Comparison of ENCODE assay signal across 23 cellular contexts in genomic region chr15:38516636-38517035, GRCh38. TPM values are rescaled to one million over a fixed set of nuclear protein-coding genes. Genes with fewer than 3 reads are reported as not detected.
DNase-seq lines count a peak whose midpoint lies in the region; ATAC-seq and TF ChIP-seq lines count a peak whose summit lies in the region.
"Had no signal": no experiment of that assay in that cellular context is flagged by ENCODE, and none has a peak within 500 bp of the region (broad histone marks: within the 10 kb centered on the region; RNA-seq: fewer than 3 reads in every experiment).

No MANE protein-coding gene starts in this region.

- peak overlapping the region; percentile 62 for H2BK20ac ChIP-seq in IMR-90 (ENCODE audit: low read depth, low read length)

- no peak for TF ChIP-seq RAD21 in IMR-90 (IDR thresholded peaks at IDR 0.05; ENCODE audit: low read length)

- no peaks in the 10 kb centered on the region for H3K27me3 Mint-ChIP-seq in CD4-positive, alpha-beta T cell
- no peaks in the 10 kb centered on the region for H3K27me3 Mint-ChIP-seq in activated T-helper 2 cell treated with anti-CD3 and anti-CD28 coated beads, Interferon-gamma antibody, Interleukin-2, Interleukin-4, amounts not matched to agents 10 μg/mL and 5 μg/mL and 100 μg/mL, durations not matched to agents 14 hours and 24 hours and 36 hours (ENCODE audit: low read depth)
- no peaks in the 10 kb centered on the region for H3K27me3 Mint-ChIP-seq in memory B cell
- H3K27me3 Mint-ChIP-seq: activated CD8-positive, alpha-beta memory T cell treated with anti-CD3 and anti-CD28 coated beads, Interleukin-2, amount 10 ng/mL, durations not matched to agents 7 days and 5 days had no signal

- no peak overlapping the region for H3K4me3 Mint-ChIP-seq in CD4-positive, alpha-beta T cell
- no peak overlapping the region for H3K4me3 Mint-ChIP-seq in activated T-helper 2 cell treated with anti-CD3 and anti-CD28 coated beads, Interferon-gamma antibody, Interleukin-2, Interleukin-4, amounts not matched to agents 10 μg/mL and 5 μg/mL and 100 μg/mL, durations not matched to agents 14 hours and 24 hours and 36 hours (ENCODE audit: low read depth)
- no peak overlapping the region for H3K4me3 Mint-ChIP-seq in memory B cell
- H3K4me3 Mint-ChIP-seq: activated CD8-positive, alpha-beta memory T cell treated with anti-CD3 and anti-CD28 coated beads, Interleukin-2, amount 10 ng/mL, durations not matched to agents 7 days and 5 days; CD14-positive monocyte had no signal

- H3K4ac ChIP-seq in IMR-90 (ENCODE audit: low read depth, low read length) = 0 out of 2 replicates have a peak overlapping the region, but pooled peaks have one; percentile 3

- H4K91ac ChIP-seq in IMR-90 (ENCODE audit: insufficient read depth, low read depth, low read length) = peak overlapping the region; percentile 20

- peak overlapping the region in 1 of 2 experiments; percentile 30; a peak in 1 of 4 replicates for H4K8ac ChIP-seq in IMR-90 (ENCODE audit: low read depth in 2 of 2, low read length in 2 of 2)

- no peak for ATAC-seq in CD4-positive, alpha-beta T cell (ENCODE audit: poor library complexity)
- ATAC-seq in IMR-90 (ENCODE audit: low read depth) (no peak; the same call in 1 of the 2 replicates), memory B cell (ENCODE audit: low read depth) (no peak), GM18858 (IDR thresholded peaks at IDR 0.05; ENCODE audit: unreplicated experiment) (no peak)
- ATAC-seq: activated CD4-positive, CD25-positive, alpha-beta regulatory T cell treated with anti-CD3 and anti-CD28 coated beads, Interleukin-2, amount 50 U/mL, for 24 hours; activated CD8-positive, alpha-beta memory T cell treated with anti-CD3 and anti-CD28 coated beads, Interleukin-2, amount 10 ng/mL, durations not matched to agents 7 days and 5 days; psoas muscle had no signal

- WGBS in IMR-90 (ENCODE audit: extremely low coverage in 2 of 2, insufficient read length in 1 of 2), 2 experiments = no CpG with 5 or more reads among the region's 4 CpGs

- H3K4me1 ChIP-seq in IMR-90 (ENCODE audit: control insufficient read depth, insufficient read depth, low read length) = peaks cover 10% of the 10 kb centered on the region
- no peaks in the 10 kb centered on the region for H3K4me1 ChIP-seq in breast epithelium
- H3K4me1 ChIP-seq: HAP-1, psoas muscle, suprapubic skin had no signal

- no peak overlapping the region for H3K9ac ChIP-seq in IMR-90 (ENCODE audit: low read depth, low read length)

- H4K5ac ChIP-seq in IMR-90 (ENCODE audit: low read depth, low read length) = peak overlapping the region; percentile 94; the same call in 1 of the 2 replicates

- no peaks in the 10 kb centered on the region for H3K27me3 ChIP-seq in CD4-positive, alpha-beta T cell (ENCODE audit: control insufficient read depth, insufficient read depth, low read length)
- H3K27me3 ChIP-seq in IMR-90 (ENCODE audit: control insufficient read depth, insufficient read depth, low read length) = no peaks in the 10 kb centered on the region
- H3K27me3 ChIP-seq in breast epithelium = no peaks in the 10 kb centered on the region

- no peak overlapping the region for H2AK9ac ChIP-seq in IMR-90 (replicated peaks; ENCODE audit: low read depth, low read length, poor library complexity)

- H3K4me3 ChIP-seq in IMR-90 (ENCODE audit: insufficient read depth, low read depth, low read length) = no peak overlapping the region
- no peak overlapping the region for H3K4me3 ChIP-seq in breast epithelium
- H3K4me3 ChIP-seq: HAP-1, psoas muscle, suprapubic skin had no signal

- peak overlapping the region; percentile 75 for H3K27ac Mint-ChIP-seq in CD4-positive, alpha-beta T cell
- peak overlapping the region; percentile 50 for H3K27ac Mint-ChIP-seq in activated T-helper 2 cell treated with anti-CD3 and anti-CD28 coated beads, Interferon-gamma antibody, Interleukin-2, Interleukin-4, amounts not matched to agents 10 μg/mL and 5 μg/mL and 100 μg/mL, durations not matched to agents 14 hours and 24 hours and 36 hours
- peak overlapping the region; percentile 24 for H3K27ac Mint-ChIP-seq in memory B cell
- H3K27ac Mint-ChIP-seq: activated CD8-positive, alpha-beta memory T cell treated with anti-CD3 and anti-CD28 coated beads, Interleukin-2, amount 10 ng/mL, durations not matched to agents 7 days and 5 days; CD14-positive monocyte had no signal

- peak overlapping the region; percentile 88; the same call in 1 of the 2 replicates for H3K18ac ChIP-seq in IMR-90 (ENCODE audit: low read depth, low read length)

- peaks cover 13% of the 10 kb centered on the region for H3K4me1 Mint-ChIP-seq in CD4-positive, alpha-beta T cell (ENCODE audit: low read depth)
- peaks cover 31% of the 10 kb centered on the region for H3K4me1 Mint-ChIP-seq in activated T-helper 2 cell treated with anti-CD3 and anti-CD28 coated beads, Interferon-gamma antibody, Interleukin-2, Interleukin-4, amounts not matched to agents 10 μg/mL and 5 μg/mL and 100 μg/mL, durations not matched to agents 14 hours and 24 hours and 36 hours (ENCODE audit: low read depth)
- H3K4me1 Mint-ChIP-seq in memory B cell = peaks cover 5% of the 10 kb centered on the region
- H3K4me1 Mint-ChIP-seq: CD14-positive monocyte had no signal

- peak overlapping the region; percentile 28; the same call in 1 of the 2 replicates for H3K23ac ChIP-seq in IMR-90 (ENCODE audit: low read depth, low read length)

- H3K4me2 ChIP-seq in IMR-90 (ENCODE audit: low read depth, low read length) = no peak overlapping the region

- no peak for TF ChIP-seq POLR2A in IMR-90 (IDR thresholded peaks at IDR 0.05; ENCODE audit: low read depth, low read length)
- TF ChIP-seq POLR2A in breast epithelium (IDR thresholded peaks at IDR 0.05) = no peak

- H2BK15ac ChIP-seq in IMR-90 (ENCODE audit: low read depth, low read length) = 0 out of 3 replicates have a peak overlapping the region, but pooled peaks have one; percentile 2

- no peak for DNase-seq in CD4-positive, alpha-beta T cell
- no peak for DNase-seq in IMR-90
- DNase-seq in activated T-helper 2 cell treated with anti-CD3 and anti-CD28 coated beads, Interferon-gamma antibody, Interleukin-2, Interleukin-4, amounts not matched to agents 10 μg/mL and 5 μg/mL and 100 μg/mL, durations not matched to agents 14 hours and 24 hours and 36 hours (ENCODE audit: low spot score) = no peak
- no peak for DNase-seq in memory B cell (ENCODE audit: low spot score in 2 of 2)
- no peak for DNase-seq in breast epithelium (ENCODE audit: low spot score in 2 of 2)
- DNase-seq in occipital lobe (lab: John Stamatoyannopoulos, UW) = no peak
- DNase-seq: activated CD8-positive, alpha-beta memory T cell treated with anti-CD3 and anti-CD28 coated beads, Interleukin-2, amount 10 ng/mL, durations not matched to agents 7 days and 5 days; activated gamma-delta T cell; anterior cingulate cortex; central memory CD4-positive, alpha-beta T cell; DMS153; foreskin fibroblast; GF-D8; MM.1S; NCI-H1436; NCI-H510A; psoas muscle; T1000 had no signal

- in situ Hi-C loops in IMR-90 (cut with MboI; ENCODE audit: low sequenced_read_pairs) = no loop called here

- no peaks in the 10 kb centered on the region for H3K9me1 ChIP-seq in IMR-90 (ENCODE audit: insufficient read depth, low read length)

- no peaks in the 10 kb centered on the region for H3K79me1 ChIP-seq in IMR-90 (ENCODE audit: low read depth in 1 of 2, low read length in 2 of 2)

- no peak for TF ChIP-seq CTCF in CD4-positive, alpha-beta T cell (IDR thresholded peaks at IDR 0.05)
- no peak for TF ChIP-seq CTCF in IMR-90 (conservative IDR thresholded peaks at IDR 0.05; ENCODE audit: low read depth, low read length)
- TF ChIP-seq CTCF in breast epithelium (IDR thresholded peaks at IDR 0.05) = no peak

- POLR2A ChIA-PET in CD4-positive, alpha-beta T cell (lab: Charles Lee) = interaction anchor here (0.7 to 0.9 kb wide), 2 partner anchors 11 to 169 kb away, joined by 3 read pairs; no protein-coding TSS in a partner anchor
- POLR2A ChIA-PET in IMR-90 (lab: Charles Lee; ENCODE audit: unreplicated experiment) = no interaction called here

- no peak overlapping the region for H3K14ac ChIP-seq in IMR-90 (replicated peaks; ENCODE audit: low read depth, low read length)

- H4K20me1 ChIP-seq in IMR-90 (ENCODE audit: insufficient read depth, low read length) = no peaks in the 10 kb centered on the region

- no TSS peak for BruUV-seq in IMR-90 (replicated peaks; lab: Mats Ljungman, UMichigan)

- no peak overlapping the region for H3K56ac ChIP-seq in IMR-90 (ENCODE audit: extremely low read depth, insufficient read depth, low read length)

- H3K36me3 ChIP-seq in IMR-90 (ENCODE audit: control insufficient read depth, insufficient read depth, low read length) = no peaks in the 10 kb centered on the region
- H3K36me3 ChIP-seq in breast epithelium = no peaks in the 10 kb centered on the region
- H3K36me3 ChIP-seq: HAP-1, suprapubic skin had no signal

- H3K27ac ChIP-seq in CD4-positive, alpha-beta T cell (ENCODE audit: low read depth, low read length) = peak overlapping the region; percentile 21
- H3K27ac ChIP-seq in IMR-90 (ENCODE audit: insufficient read depth, low read length) = no peak overlapping the region
- no peak overlapping the region for H3K27ac ChIP-seq in breast epithelium
- H3K27ac ChIP-seq: psoas muscle, suprapubic skin had no signal

- H3K9me3 Mint-ChIP-seq in CD4-positive, alpha-beta T cell = no peaks in the 10 kb centered on the region
- no peaks in the 10 kb centered on the region for H3K9me3 Mint-ChIP-seq in activated T-helper 2 cell treated with anti-CD3 and anti-CD28 coated beads, Interferon-gamma antibody, Interleukin-2, Interleukin-4, amounts not matched to agents 10 μg/mL and 5 μg/mL and 100 μg/mL, durations not matched to agents 14 hours and 24 hours and 36 hours
- no peaks in the 10 kb centered on the region for H3K9me3 Mint-ChIP-seq in memory B cell
- H3K9me3 Mint-ChIP-seq: CD14-positive monocyte had no signal

- intact Hi-C loops in CD4-positive, alpha-beta T cell (cut with DNase I, micrococcal nuclease) = loop anchor here in 1 of 2 experiments (5.0 kb wide), 1 partner anchor 41 kb away; no protein-coding TSS in a partner anchor
- intact Hi-C loops in IMR-90 (cut with micrococcal nuclease) = loop anchor here (2.0 kb wide), 1 partner anchor 20 kb away; no protein-coding TSS in a partner anchor
- intact Hi-C loops in activated T-helper 2 cell treated with anti-CD3 and anti-CD28 coated beads, Interferon-gamma antibody, Interleukin-2, Interleukin-4, amounts not matched to agents 10 μg/mL and 5 μg/mL and 100 μg/mL, durations not matched to agents 14 hours and 24 hours and 36 hours (cut with micrococcal nuclease) = no loop called here
- intact Hi-C loops in breast epithelium (cut with DNase I; ENCODE audit: low total_unique reads) = no loop called here

- H3K9me3 ChIP-seq in CD4-positive, alpha-beta T cell (ENCODE audit: control insufficient read depth, low read length) = no peaks in the 10 kb centered on the region
- H3K9me3 ChIP-seq in IMR-90 (ENCODE audit: control insufficient read depth, insufficient read depth, low read length) (no peaks in the 10 kb centered on the region), breast epithelium (no peaks in the 10 kb centered on the region)
- H3K9me3 ChIP-seq: HAP-1, psoas muscle, suprapubic skin had no signal

- H3K36me3 Mint-ChIP-seq in CD4-positive, alpha-beta T cell (ENCODE audit: low read depth) = peaks cover 92% of the 10 kb centered on the region
- peaks cover 77% of the 10 kb centered on the region for H3K36me3 Mint-ChIP-seq in activated T-helper 2 cell treated with anti-CD3 and anti-CD28 coated beads, Interferon-gamma antibody, Interleukin-2, Interleukin-4, amounts not matched to agents 10 μg/mL and 5 μg/mL and 100 μg/mL, durations not matched to agents 14 hours and 24 hours and 36 hours (ENCODE audit: low read depth)
- H3K36me3 Mint-ChIP-seq in memory B cell = peaks cover 15% of the 10 kb centered on the region
- H3K36me3 Mint-ChIP-seq: CD14-positive monocyte had no signal

- peak overlapping the region; percentile 17 for H2AK5ac ChIP-seq in IMR-90 (ENCODE audit: low read depth, low read length)

- peak overlapping the region; percentile 45 for H2BK5ac ChIP-seq in IMR-90 (ENCODE audit: low read depth, low read length, poor library complexity, severe bottlenecking)

- peak overlapping the region; percentile 55 for H2BK120ac ChIP-seq in IMR-90 (ENCODE audit: low read depth, low read length)

- dilution Hi-C loops in IMR-90 (cut with HindIII; ENCODE audit: low sequenced_read_pairs, unreplicated experiment) = no loop called here

- no peak overlapping the region for H2AFZ ChIP-seq in IMR-90 (replicated peaks; ENCODE audit: low read length, poor library complexity)

- CTCF ChIA-PET in CD4-positive, alpha-beta T cell (lab: Charles Lee) = interaction anchor here (0.7 to 2.4 kb wide), 5 partner anchors 12 to 174 kb away, joined by 3 to 14 read pairs (median 4); partner anchors contain the start of gene RASGRP1
- CTCF ChIA-PET in IMR-90 (lab: Yijun Ruan, JAX) = no interaction called here

RNA-seq across cellular contexts. Expression of gene RASGRP1, which starts 48.0 kb away (rescaled TPM):
- 10 to 100 TPM; 66.6 to 69.7 TPM for total RNA-seq in CD4-positive, alpha-beta T cell
- 1.9 and 3.2 TPM in 2 replicates for total RNA-seq in IMR-90 (2012; rRNA removed)
- polyA plus RNA-seq in IMR-90 (2012; rRNA removed) = 1.4 TPM in 2 replicates
- polyA plus RNA-seq in IMR-90 (2012; cell fraction: cytosol; rRNA removed) = 0.43 and 0.60 TPM in 2 replicates
- polyA plus RNA-seq in IMR-90 (2012; cell fraction: nucleus; rRNA removed; ENCODE audit: low replicate concordance) = 0.97 and 2.6 TPM in 2 replicates
- 108 and 113 TPM in 2 replicates for total RNA-seq in activated T-helper 2 cell treated with anti-CD3 and anti-CD28 coated beads, Interferon-gamma antibody, Interleukin-2, Interleukin-4, amounts not matched to agents 10 μg/mL and 5 μg/mL and 100 μg/mL, durations not matched to agents 14 hours and 24 hours and 36 hours
- total RNA-seq in breast epithelium = 1 to 10 TPM in 2 of 3 donors, under 1 TPM in 1; 0.96 to 4.8 (median 1.3) TPM
- 20.4 TPM for total RNA-seq in occipital lobe

Comparison
In these comparisons a context has a peak if more than half of its experiments do, and no peak if none do; other contexts are left out.
1. H3K27ac Mint-ChIP-seq: peak in every context shown above with its lines; median percentile 75 in CD4-positive, alpha-beta T cell; 50 in activated T-helper 2 cell treated with anti-CD3 and anti-CD28 coated beads, Interferon-gamma antibody, Interleukin-2, Interleukin-4, amounts not matched to agents 10 μg/mL and 5 μg/mL and 100 μg/mL, durations not matched to agents 14 hours and 24 hours and 36 hours; 24 in memory B cell.